1 cellular context compared by ENCODE assay signal in the genomic region with DNA sequence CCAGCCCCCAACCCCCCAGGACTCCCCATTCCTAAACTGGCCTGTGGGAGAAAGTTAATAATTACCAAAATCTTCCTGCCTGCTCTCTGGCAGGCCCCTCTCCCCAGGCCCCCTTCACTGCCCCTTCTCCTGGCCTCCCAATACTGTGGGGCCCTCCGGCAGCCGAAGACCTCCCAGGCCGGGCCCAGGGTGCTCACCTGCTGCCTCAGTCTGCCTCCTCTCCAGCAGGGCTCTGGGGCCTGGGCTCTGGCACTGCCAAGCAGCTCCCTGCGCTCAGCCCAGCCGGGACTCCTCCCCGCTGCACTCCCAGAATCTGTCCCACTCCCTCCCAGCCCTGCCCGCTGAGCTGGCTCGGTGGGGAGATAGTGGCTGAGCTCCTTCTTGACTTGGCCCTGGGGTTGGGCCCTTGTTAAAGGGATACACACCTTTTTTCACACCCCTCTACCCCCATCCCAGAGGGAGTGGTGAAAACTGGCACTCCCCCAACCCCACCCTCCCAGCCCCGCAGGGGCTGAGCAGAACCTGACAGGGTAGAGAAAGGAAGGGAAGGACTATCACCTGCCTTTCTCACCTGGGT.
TF ChIP-seq lines count a peak whose summit lies in the region.

A gene with protein sequence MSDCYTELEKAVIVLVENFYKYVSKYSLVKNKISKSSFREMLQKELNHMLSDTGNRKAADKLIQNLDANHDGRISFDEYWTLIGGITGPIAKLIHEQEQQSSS (minus strand): TSS at position 383 of the 577 bp plus-strand sequence. CDS start 4,986 bp downstream, outside the sequence.

TF ChIP-seq in HepG2, 621 proteins besides CTCF, POLR2A, EP300 and RAD21 (continued from another document and continues in another):
- TF ChIP-seq ZNF274 (CRISPR knock-in tag; IDR thresholded peaks at IDR 0.05), result 0 out of 2 replicates have a peak, but pooled peaks have one; percentile 24
- TF ChIP-seq, protein P1, sequence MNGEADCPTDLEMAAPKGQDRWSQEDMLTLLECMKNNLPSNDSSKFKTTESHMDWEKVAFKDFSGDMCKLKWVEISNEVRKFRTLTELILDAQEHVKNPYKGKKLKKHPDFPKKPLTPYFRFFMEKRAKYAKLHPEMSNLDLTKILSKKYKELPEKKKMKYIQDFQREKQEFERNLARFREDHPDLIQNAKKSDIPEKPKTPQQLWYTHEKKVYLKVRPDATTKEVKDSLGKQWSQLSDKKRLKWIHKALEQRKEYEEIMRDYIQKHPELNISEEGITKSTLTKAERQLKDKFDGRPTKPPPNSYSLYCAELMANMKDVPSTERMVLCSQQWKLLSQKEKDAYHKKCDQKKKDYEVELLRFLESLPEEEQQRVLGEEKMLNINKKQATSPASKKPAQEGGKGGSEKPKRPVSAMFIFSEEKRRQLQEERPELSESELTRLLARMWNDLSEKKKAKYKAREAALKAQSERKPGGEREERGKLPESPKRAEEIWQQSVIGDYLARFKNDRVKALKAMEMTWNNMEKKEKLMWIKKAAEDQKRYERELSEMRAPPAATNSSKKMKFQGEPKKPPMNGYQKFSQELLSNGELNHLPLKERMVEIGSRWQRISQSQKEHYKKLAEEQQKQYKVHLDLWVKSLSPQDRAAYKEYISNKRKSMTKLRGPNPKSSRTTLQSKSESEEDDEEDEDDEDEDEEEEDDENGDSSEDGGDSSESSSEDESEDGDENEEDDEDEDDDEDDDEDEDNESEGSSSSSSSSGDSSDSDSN (CRISPR knock-in tag; IDR thresholded peaks at IDR 0.05), result peak; percentile 71
- TF ChIP-seq ZFY (CRISPR knock-in tag; IDR thresholded peaks at IDR 0.05), result peak; percentile 82
- TF ChIP-seq, protein P2, sequence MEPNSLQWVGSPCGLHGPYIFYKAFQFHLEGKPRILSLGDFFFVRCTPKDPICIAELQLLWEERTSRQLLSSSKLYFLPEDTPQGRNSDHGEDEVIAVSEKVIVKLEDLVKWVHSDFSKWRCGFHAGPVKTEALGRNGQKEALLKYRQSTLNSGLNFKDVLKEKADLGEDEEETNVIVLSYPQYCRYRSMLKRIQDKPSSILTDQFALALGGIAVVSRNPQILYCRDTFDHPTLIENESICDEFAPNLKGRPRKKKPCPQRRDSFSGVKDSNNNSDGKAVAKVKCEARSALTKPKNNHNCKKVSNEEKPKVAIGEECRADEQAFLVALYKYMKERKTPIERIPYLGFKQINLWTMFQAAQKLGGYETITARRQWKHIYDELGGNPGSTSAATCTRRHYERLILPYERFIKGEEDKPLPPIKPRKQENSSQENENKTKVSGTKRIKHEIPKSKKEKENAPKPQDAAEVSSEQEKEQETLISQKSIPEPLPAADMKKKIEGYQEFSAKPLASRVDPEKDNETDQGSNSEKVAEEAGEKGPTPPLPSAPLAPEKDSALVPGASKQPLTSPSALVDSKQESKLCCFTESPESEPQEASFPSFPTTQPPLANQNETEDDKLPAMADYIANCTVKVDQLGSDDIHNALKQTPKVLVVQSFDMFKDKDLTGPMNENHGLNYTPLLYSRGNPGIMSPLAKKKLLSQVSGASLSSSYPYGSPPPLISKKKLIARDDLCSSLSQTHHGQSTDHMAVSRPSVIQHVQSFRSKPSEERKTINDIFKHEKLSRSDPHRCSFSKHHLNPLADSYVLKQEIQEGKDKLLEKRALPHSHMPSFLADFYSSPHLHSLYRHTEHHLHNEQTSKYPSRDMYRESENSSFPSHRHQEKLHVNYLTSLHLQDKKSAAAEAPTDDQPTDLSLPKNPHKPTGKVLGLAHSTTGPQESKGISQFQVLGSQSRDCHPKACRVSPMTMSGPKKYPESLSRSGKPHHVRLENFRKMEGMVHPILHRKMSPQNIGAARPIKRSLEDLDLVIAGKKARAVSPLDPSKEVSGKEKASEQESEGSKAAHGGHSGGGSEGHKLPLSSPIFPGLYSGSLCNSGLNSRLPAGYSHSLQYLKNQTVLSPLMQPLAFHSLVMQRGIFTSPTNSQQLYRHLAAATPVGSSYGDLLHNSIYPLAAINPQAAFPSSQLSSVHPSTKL (CRISPR knock-in tag; IDR thresholded peaks at IDR 0.05), result peak; percentile 19; the same call in 1 of the 2 replicates
- TF ChIP-seq ZC3H13 (CRISPR knock-in tag; IDR thresholded peaks at IDR 0.05), result no peak
- peak; percentile 55 for TF ChIP-seq TAF1 (CRISPR knock-in tag; IDR thresholded peaks at IDR 0.05)
- peak; percentile 37; the same call in 1 of the 2 replicates for TF ChIP-seq TBX2 (CRISPR knock-in tag; IDR thresholded peaks at IDR 0.05; ENCODE audit: borderline replicate concordance)
- no peak for TF ChIP-seq MLLT10 (CRISPR knock-in tag; IDR thresholded peaks at IDR 0.05)
- 0 out of 2 replicates have a peak, but pooled peaks have one; percentile 62 for TF ChIP-seq ZNF329 (CRISPR knock-in tag; IDR thresholded peaks at IDR 0.05; ENCODE audit: low read depth)
- TF ChIP-seq, protein P3, sequence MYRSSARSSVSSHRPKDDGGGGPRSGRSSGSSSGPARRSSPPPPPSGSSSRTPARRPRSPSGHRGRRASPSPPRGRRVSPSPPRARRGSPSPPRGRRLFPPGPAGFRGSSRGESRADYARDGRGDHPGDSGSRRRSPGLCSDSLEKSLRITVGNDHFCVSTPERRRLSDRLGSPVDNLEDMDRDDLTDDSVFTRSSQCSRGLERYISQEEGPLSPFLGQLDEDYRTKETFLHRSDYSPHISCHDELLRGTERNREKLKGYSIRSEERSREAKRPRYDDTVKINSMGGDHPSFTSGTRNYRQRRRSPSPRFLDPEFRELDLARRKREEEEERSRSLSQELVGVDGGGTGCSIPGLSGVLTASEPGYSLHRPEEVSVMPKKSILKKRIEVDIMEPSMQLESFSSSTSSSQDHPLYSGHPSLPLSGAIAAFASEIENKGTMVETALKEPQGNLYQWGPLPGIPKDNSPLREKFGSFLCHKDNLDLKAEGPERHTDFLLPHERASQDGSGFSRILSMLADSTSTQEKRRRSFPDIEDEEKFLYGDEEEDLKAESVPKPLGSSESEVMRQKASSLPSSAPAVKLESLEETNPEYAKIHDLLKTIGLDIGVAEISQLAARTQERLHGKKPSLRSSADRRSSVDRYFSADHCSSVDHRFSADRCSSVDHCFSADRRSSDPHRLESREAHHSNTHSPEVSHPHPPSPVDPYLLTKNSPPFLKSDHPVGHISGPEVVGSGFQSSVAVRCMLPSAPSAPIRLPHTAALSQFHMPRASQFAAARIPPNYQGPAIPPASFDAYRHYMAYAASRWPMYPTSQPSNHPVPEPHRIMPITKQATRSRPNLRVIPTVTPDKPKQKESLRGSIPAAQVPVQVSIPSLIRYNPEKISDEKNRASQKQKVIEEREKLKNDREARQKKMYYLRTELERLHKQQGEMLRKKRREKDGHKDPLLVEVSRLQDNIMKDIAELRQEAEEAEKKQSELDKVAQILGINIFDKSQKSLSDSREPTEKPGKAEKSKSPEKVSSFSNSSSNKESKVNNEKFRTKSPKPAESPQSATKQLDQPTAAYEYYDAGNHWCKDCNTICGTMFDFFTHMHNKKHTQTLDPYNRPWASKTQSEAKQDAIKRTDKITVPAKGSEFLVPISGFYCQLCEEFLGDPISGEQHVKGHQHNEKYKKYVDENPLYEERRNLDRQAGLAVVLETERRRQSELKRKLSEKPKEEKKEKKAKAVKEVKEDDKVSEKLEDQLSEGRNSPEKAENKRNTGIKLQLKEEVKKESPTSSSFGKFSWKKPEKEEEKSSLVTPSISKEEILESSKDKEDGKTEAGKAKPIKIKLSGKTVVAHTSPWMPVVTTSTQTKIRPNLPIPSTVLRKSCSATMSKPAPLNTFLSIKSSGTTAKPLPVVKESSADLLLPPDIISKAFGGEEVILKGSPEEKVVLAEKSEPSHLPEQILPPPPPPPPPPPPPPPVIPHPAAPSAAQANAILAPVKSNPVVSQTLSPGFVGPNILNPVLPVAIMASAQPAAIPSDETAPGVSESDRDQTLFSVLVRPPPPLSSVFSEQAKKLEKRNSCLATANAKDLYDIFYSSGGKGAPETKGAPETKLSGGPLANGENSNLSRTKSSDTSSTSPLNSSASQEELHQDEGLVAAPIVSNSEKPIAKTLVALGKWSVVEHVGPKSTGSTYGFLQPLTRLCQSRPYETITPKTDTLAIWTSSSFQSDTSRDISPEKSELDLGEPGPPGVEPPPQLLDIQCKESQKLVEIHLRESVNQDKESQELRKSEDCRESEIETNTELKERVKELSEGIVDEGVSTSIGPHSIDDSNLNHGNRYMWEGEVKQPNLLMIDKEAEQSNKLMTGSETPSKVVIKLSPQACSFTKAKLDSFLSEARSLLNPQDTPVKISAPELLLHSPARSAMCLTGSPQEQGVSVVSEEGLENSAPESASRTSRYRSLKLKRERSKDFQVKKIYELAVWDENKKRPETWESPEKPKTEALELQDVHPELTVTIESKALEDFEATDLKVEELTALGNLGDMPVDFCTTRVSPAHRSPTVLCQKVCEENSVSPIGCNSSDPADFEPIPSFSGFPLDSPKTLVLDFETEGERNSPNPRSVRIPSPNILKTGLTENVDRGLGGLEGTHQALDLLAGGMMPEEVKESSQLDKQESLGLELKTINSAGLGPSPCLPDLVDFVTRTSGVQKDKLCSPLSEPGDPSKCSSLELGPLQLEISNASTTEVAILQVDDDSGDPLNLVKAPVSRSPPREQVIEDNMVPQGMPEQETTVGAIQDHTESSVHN (CRISPR knock-in tag; IDR thresholded peaks at IDR 0.05), result no peak
- TF ChIP-seq, protein P4, sequence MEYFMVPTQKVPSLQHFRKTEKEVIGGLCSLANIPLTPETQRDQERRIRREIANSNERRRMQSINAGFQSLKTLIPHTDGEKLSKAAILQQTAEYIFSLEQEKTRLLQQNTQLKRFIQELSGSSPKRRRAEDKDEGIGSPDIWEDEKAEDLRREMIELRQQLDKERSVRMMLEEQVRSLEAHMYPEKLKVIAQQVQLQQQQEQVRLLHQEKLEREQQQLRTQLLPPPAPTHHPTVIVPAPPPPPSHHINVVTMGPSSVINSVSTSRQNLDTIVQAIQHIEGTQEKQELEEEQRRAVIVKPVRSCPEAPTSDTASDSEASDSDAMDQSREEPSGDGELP (IDR thresholded peaks at IDR 0.05; ENCODE audit: borderline replicate concordance, low read depth), result peak; percentile 31; the same call in 1 of the 2 replicates
- TF ChIP-seq PCBP1 (IDR thresholded peaks at IDR 0.05; ENCODE audit: borderline replicate concordance, low read depth, low read length), result 0 out of 2 replicates have a peak, but pooled peaks have one; percentile 32
- peak; percentile 44; the same call in 1 of the 2 replicates for TF ChIP-seq ZNF350 (CRISPR knock-in tag; IDR thresholded peaks at IDR 0.05; ENCODE audit: borderline replicate concordance, low read depth)
- TF ChIP-seq, protein P5, sequence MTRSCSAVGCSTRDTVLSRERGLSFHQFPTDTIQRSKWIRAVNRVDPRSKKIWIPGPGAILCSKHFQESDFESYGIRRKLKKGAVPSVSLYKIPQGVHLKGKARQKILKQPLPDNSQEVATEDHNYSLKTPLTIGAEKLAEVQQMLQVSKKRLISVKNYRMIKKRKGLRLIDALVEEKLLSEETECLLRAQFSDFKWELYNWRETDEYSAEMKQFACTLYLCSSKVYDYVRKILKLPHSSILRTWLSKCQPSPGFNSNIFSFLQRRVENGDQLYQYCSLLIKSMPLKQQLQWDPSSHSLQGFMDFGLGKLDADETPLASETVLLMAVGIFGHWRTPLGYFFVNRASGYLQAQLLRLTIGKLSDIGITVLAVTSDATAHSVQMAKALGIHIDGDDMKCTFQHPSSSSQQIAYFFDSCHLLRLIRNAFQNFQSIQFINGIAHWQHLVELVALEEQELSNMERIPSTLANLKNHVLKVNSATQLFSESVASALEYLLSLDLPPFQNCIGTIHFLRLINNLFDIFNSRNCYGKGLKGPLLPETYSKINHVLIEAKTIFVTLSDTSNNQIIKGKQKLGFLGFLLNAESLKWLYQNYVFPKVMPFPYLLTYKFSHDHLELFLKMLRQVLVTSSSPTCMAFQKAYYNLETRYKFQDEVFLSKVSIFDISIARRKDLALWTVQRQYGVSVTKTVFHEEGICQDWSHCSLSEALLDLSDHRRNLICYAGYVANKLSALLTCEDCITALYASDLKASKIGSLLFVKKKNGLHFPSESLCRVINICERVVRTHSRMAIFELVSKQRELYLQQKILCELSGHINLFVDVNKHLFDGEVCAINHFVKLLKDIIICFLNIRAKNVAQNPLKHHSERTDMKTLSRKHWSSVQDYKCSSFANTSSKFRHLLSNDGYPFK (CRISPR knock-in tag; IDR thresholded peaks at IDR 0.05; ENCODE audit: borderline replicate concordance), result peak; percentile 47; the same call in 1 of the 2 replicates
- TF ChIP-seq, protein P6, sequence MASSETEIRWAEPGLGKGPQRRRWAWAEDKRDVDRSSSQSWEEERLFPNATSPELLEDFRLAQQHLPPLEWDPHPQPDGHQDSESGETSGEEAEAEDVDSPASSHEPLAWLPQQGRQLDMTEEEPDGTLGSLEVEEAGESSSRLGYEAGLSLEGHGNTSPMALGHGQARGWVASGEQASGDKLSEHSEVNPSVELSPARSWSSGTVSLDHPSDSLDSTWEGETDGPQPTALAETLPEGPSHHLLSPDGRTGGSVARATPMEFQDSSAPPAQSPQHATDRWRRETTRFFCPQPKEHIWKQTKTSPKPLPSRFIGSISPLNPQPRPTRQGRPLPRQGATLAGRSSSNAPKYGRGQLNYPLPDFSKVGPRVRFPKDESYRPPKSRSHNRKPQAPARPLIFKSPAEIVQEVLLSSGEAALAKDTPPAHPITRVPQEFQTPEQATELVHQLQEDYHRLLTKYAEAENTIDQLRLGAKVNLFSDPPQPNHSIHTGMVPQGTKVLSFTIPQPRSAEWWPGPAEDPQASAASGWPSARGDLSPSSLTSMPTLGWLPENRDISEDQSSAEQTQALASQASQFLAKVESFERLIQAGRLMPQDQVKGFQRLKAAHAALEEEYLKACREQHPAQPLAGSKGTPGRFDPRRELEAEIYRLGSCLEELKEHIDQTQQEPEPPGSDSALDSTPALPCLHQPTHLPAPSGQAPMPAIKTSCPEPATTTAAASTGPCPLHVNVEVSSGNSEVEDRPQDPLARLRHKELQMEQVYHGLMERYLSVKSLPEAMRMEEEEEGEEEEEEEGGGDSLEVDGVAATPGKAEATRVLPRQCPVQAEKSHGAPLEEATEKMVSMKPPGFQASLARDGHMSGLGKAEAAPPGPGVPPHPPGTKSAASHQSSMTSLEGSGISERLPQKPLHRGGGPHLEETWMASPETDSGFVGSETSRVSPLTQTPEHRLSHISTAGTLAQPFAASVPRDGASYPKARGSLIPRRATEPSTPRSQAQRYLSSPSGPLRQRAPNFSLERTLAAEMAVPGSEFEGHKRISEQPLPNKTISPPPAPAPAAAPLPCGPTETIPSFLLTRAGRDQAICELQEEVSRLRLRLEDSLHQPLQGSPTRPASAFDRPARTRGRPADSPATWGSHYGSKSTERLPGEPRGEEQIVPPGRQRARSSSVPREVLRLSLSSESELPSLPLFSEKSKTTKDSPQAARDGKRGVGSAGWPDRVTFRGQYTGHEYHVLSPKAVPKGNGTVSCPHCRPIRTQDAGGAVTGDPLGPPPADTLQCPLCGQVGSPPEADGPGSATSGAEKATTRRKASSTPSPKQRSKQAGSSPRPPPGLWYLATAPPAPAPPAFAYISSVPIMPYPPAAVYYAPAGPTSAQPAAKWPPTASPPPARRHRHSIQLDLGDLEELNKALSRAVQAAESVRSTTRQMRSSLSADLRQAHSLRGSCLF (CRISPR knock-in tag; IDR thresholded peaks at IDR 0.05; ENCODE audit: borderline replicate concordance), result no peak
- TF ChIP-seq ZNF577 (CRISPR knock-in tag; IDR thresholded peaks at IDR 0.05; ENCODE audit: borderline replicate concordance, low read depth), result no peak
- TF ChIP-seq ZFX (CRISPR knock-in tag; IDR thresholded peaks at IDR 0.05; ENCODE audit: low read depth), result peak; percentile 86
- TF ChIP-seq, protein P7, sequence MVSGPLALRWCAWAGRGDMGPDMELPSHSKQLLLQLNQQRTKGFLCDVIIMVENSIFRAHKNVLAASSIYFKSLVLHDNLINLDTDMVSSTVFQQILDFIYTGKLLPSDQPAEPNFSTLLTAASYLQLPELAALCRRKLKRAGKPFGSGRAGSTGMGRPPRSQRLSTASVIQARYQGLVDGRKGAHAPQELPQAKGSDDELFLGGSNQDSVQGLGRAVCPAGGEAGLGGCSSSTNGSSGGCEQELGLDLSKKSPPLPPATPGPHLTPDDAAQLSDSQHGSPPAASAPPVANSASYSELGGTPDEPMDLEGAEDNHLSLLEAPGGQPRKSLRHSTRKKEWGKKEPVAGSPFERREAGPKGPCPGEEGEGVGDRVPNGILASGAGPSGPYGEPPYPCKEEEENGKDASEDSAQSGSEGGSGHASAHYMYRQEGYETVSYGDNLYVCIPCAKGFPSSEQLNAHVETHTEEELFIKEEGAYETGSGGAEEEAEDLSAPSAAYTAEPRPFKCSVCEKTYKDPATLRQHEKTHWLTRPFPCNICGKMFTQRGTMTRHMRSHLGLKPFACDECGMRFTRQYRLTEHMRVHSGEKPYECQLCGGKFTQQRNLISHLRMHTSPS (CRISPR knock-in tag; IDR thresholded peaks at IDR 0.05; ENCODE audit: low read depth), result no peak; the same call in 1 of the 2 replicates
